ENCODE assay signal across 16 cellular contexts in the genomic region with DNA sequence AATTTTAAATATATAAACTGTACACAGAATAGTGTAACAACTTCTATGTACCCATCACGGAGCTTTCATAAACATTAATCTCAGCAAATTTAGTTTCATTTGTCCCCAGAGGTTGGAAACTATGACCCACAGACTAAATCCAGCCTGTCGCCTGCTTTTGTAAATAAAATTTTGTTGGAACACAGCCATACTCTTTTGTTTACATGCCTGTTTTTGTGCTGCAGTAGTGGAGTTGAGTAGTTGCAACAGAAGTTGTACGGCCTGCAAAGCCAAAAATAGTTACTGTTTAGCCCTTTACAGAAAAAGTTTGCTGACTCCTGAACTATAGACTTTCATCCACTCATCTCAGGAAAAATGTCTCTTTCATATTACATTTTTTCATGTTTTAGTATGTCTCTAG. TPM values are rescaled to one million over a fixed set of nuclear protein-coding genes. Genes with fewer than 3 reads are reported as not detected.
A peak's percentile ranks its signal among the peaks of the same experiment; 100 is the strongest.
DNase-seq lines count a peak whose midpoint lies in the region; ATAC-seq, FAIRE-seq and TF ChIP-seq lines count a peak whose summit lies in the region.
"Had no signal": no experiment of that assay in that cellular context is flagged by ENCODE, and none has a peak within 500 bp of the region (broad histone marks: within the 10 kb centered on the region; RNA-seq: fewer than 3 reads in every experiment).

No MANE protein-coding gene starts in this region.

- no peak overlapping the region for H3K4me2 ChIP-seq in GM23248 (ENCODE audit: unreplicated experiment)

- TF ChIP-seq EP300 in transverse colon (IDR thresholded peaks at IDR 0.05; ENCODE audit: low read depth) = no peak

- H3F3A ChIP-seq in GM23248 (ENCODE audit: insufficient read depth) = no peaks in the 10 kb centered on the region

- DNase-seq in GM23248 (peak; percentile 13), NCI-H1694 (lab: John Stamatoyannopoulos, UW) (peak; percentile 60), dermis microvascular lymphatic vessel endothelial cell (ENCODE audit: low read depth in 2 of 2) (peak; percentile 38 to 81), pancreas (peak in 1 of 6 donors; percentile 27), H7 (no peak), transverse colon (no peak)
- no peak for DNase-seq in natural killer cell treated with Interleukin-12 subunit alpha and Interleukin-12 subunit beta and Interleukin-15 and Interleukin-18, amount 100 ng/mL, for 72 hours (ENCODE audit: low spot score)
- DNase-seq: activated CD4-positive, alpha-beta T cell treated with anti-CD3 and anti-CD28 coated beads, Interleukin-2, amount 10 ng/mL, durations not matched to agents 24 days and 14 days; activated T-cell treated with anti-CD3 and anti-CD28 coated beads, Interleukin-2, amount 50 U/mL, for 72 hours; CD4-positive, alpha-beta T cell; dermis blood vessel endothelial cell; foreskin melanocyte; T-helper 17 cell; testis had no signal

- peak; percentile 75 to 96 (median 90) for ATAC-seq in pancreas
- no peak for ATAC-seq in natural killer cell treated with Interleukin-12 subunit alpha and Interleukin-12 subunit beta and Interleukin-15 and Interleukin-18, amount 100 ng/mL, for 72 hours
- ATAC-seq: activated T-cell treated with anti-CD3 and anti-CD28 coated beads, Interleukin-2, amount 50 U/mL, for 72 hours; Panc1; T-helper 17 cell had no signal

- H3K27me3 Mint-ChIP-seq in natural killer cell treated with Interleukin-12 subunit alpha and Interleukin-12 subunit beta and Interleukin-15 and Interleukin-18, amount 100 ng/mL, for 72 hours = peaks cover 8 to 9% of the 10 kb centered on the region in 2 donors

- 35 to 36% methylated on average over 3 of the region's 3 CpGs for WGBS in GM23248 (ENCODE audit: low coverage in 1 of 2, low lambda C conversion rate in 2 of 2, missing lambda C conversion rate in 2 of 2), 2 experiments
- 1 to 5% methylated on average over 3 of the region's 3 CpGs for WGBS in pancreas, 2 donors
- WGBS in transverse colon (ENCODE audit: low coverage in 1 of 2), 2 donors = 23% methylated on average over 3 of the region's 3 CpGs

- H3K4me3 ChIP-seq in GM23248 (no peak overlapping the region), pancreas (no peak overlapping the region), H7 (ENCODE audit: insufficient read depth, low read depth, low read length) (no peak overlapping the region), transverse colon (no peak overlapping the region)
- H3K4me3 ChIP-seq: testis had no signal

- H2AFZ ChIP-seq in GM23248 = peak overlapping the region; percentile 53

- FAIRE-seq in pancreas (lab: Jason Lieb, UNC) = no peak

- H3K4me3 Mint-ChIP-seq in natural killer cell treated with Interleukin-12 subunit alpha and Interleukin-12 subunit beta and Interleukin-15 and Interleukin-18, amount 100 ng/mL, for 72 hours = no peak overlapping the region
- H3K4me3 Mint-ChIP-seq: activated CD4-positive, alpha-beta T cell treated with anti-CD3 and anti-CD28 coated beads, Interleukin-2, amount 10 ng/mL, durations not matched to agents 24 days and 14 days; activated T-cell treated with anti-CD3 and anti-CD28 coated beads, Interleukin-2, amount 50 U/mL, for 72 hours; CD4-positive, alpha-beta T cell; T-helper 17 cell had no signal

- H3K27me3 ChIP-seq in GM23248 (replicated peaks; ENCODE audit: insufficient read depth) (no peaks in the 10 kb centered on the region), pancreas (peaks cover 0 to 1% (median 0%) of the 10 kb centered on the region in 4 donors), H7 (ENCODE audit: control insufficient read depth, insufficient read depth, low read length) (no peaks in the 10 kb centered on the region), transverse colon (peaks cover 21% of the 10 kb centered on the region)
- H3K27me3 ChIP-seq: neutrophil, testis had no signal

- H3K27ac Mint-ChIP-seq in natural killer cell treated with Interleukin-12 subunit alpha and Interleukin-12 subunit beta and Interleukin-15 and Interleukin-18, amount 100 ng/mL, for 72 hours = no peak overlapping the region
- H3K27ac Mint-ChIP-seq: activated CD4-positive, alpha-beta T cell treated with anti-CD3 and anti-CD28 coated beads, Interleukin-2, amount 10 ng/mL, durations not matched to agents 24 days and 14 days; activated T-cell treated with anti-CD3 and anti-CD28 coated beads, Interleukin-2, amount 50 U/mL, for 72 hours; CD4-positive, alpha-beta T cell; T-helper 17 cell had no signal

- no peaks in the 10 kb centered on the region for H4K20me1 ChIP-seq in GM23248 (ENCODE audit: insufficient read depth)

- no peaks in the 10 kb centered on the region for H3K9me3 Mint-ChIP-seq in natural killer cell treated with Interleukin-12 subunit alpha and Interleukin-12 subunit beta and Interleukin-15 and Interleukin-18, amount 100 ng/mL, for 72 hours
- H3K9me3 Mint-ChIP-seq: CD4-positive, alpha-beta T cell had no signal

- H3K36me3 ChIP-seq in GM23248 (ENCODE audit: low read depth) (no peaks in the 10 kb centered on the region), pancreas (no peaks in the 10 kb centered on the region), H7 (replicated peaks; ENCODE audit: control insufficient read depth, insufficient read depth, low read length) (no peaks in the 10 kb centered on the region), transverse colon (no peaks in the 10 kb centered on the region)
- H3K36me3 ChIP-seq: neutrophil had no signal

- H3K9me2 ChIP-seq in GM23248 (ENCODE audit: insufficient read depth) = no peaks in the 10 kb centered on the region

- no peaks in the 10 kb centered on the region for H3K4me1 ChIP-seq in GM23248 (ENCODE audit: insufficient read depth)
- peaks cover 10 to 15% (median 13%) of the 10 kb centered on the region in 3 donors for H3K4me1 ChIP-seq in pancreas
- peaks cover 3 to 27% (median 10%) of the 10 kb centered on the region in 4 donors for H3K4me1 ChIP-seq in transverse colon
- H3K4me1 ChIP-seq: testis had no signal

- intact Hi-C loops in pancreas (cut with DNase I) = no loop called here
- intact Hi-C loops in transverse colon (cut with DNase I; ENCODE audit: low total_unique reads) = no loop called here

- in situ Hi-C loops in GM23248 (cut with MboI) = no loop called here
- in situ Hi-C loops in transverse colon (cut with MboI; ENCODE audit: low pct_ligation_motif_present in 1 of 4, low pct_unique_long_range_greater_than_20kb in 1 of 4, low sequenced_read_pairs in 3 of 4) = no loop called here

- TF ChIP-seq POLR2A in transverse colon (IDR thresholded peaks at IDR 0.05) = no peak

- H3K36me3 Mint-ChIP-seq in natural killer cell treated with Interleukin-12 subunit alpha and Interleukin-12 subunit beta and Interleukin-15 and Interleukin-18, amount 100 ng/mL, for 72 hours = no peaks in the 10 kb centered on the region

- TF ChIP-seq CTCF in pancreas (IDR thresholded peaks at IDR 0.05) = no peak
- no peak for TF ChIP-seq CTCF in transverse colon (IDR thresholded peaks at IDR 0.05)

- H3K9me3 ChIP-seq in GM23248 (ENCODE audit: low read depth) = no peaks in the 10 kb centered on the region
- H3K9me3 ChIP-seq in pancreas = no peaks in the 10 kb centered on the region
- H3K9me3 ChIP-seq in transverse colon = no peaks in the 10 kb centered on the region
- H3K9me3 ChIP-seq: neutrophil, testis had no signal

- H3K4me1 Mint-ChIP-seq in natural killer cell treated with Interleukin-12 subunit alpha and Interleukin-12 subunit beta and Interleukin-15 and Interleukin-18, amount 100 ng/mL, for 72 hours (ENCODE audit: low read depth in 2 of 2) = no peaks in the 10 kb centered on the region
- H3K4me1 Mint-ChIP-seq: activated CD4-positive, alpha-beta T cell treated with anti-CD3 and anti-CD28 coated beads, Interleukin-2, amount 10 ng/mL, durations not matched to agents 24 days and 14 days; T-helper 17 cell had no signal

- H3K27ac ChIP-seq in GM23248 = no peak overlapping the region
- H3K27ac ChIP-seq in pancreas = no peak overlapping the region
- H3K27ac ChIP-seq in transverse colon = peak overlapping the region in 1 of 4 donors; percentile 19
- H3K27ac ChIP-seq: neutrophil, testis had no signal

- no peaks in the 10 kb centered on the region for H3K79me2 ChIP-seq in GM23248 (ENCODE audit: insufficient read depth)

- no peak overlapping the region for H3K9ac ChIP-seq in GM23248

RNA-seq across cellular contexts. Expression of gene RBM45, which starts 39.8 kb away (rescaled TPM):
- total RNA-seq in GM23248 (2014; rRNA removed; shearing (Covaris generic)) = 15.2 and 15.4 TPM in 2 replicates
- polyA plus RNA-seq in GM23248 (2016; fragmentation: Nextera tagmentation; extraction: Ambion mirVana) (17.4 and 17.6 TPM in 2 replicates), pancreas (1 to 10 TPM; 8.4 to 9.4 TPM)
- total RNA-seq in dermis microvascular lymphatic vessel endothelial cell (16.4 and 17.8 TPM in 2 replicates), pancreas (1 to 10 TPM; 5.0 to 8.0 (median 6.0) TPM), transverse colon (10 to 100 TPM in 3 of 4 donors, 1 to 10 TPM in 1; 6.4 to 20.3 (median 14.9) TPM)
- total RNA-seq in H7 (2014; rRNA removed; shearing (Covaris generic)) = 11.3 and 12.9 TPM in 2 replicates
- 10 to 100 TPM; 12.9 to 17.4 TPM for total RNA-seq in natural killer cell treated with Interleukin-12 subunit alpha and Interleukin-12 subunit beta and Interleukin-15 and Interleukin-18, amount 100 ng/mL, for 72 hours

RNA-seq across cellular contexts. Expression of gene OSBPL6, which starts 42.3 kb away (rescaled TPM):
- 6.3 and 8.9 TPM in 2 replicates for total RNA-seq in GM23248 (2014; rRNA removed; shearing (Covaris generic))
- polyA plus RNA-seq in GM23248 (2016; fragmentation: Nextera tagmentation; extraction: Ambion mirVana) (10.6 and 11.8 TPM in 2 replicates), pancreas (1 to 10 TPM in 1 of 2 donors, under 1 TPM in 1; 0.30 to 1.4 TPM)
- total RNA-seq in dermis microvascular lymphatic vessel endothelial cell (3.9 and 8.7 TPM in 2 replicates), pancreas (1 to 10 TPM in 2 of 6 donors, under 1 TPM in 4; 0.58 to 1.2 (median 0.79) TPM), transverse colon (1 to 10 TPM in 3 of 4 donors, under 1 TPM in 1; 0.95 to 4.0 (median 2.5) TPM)
- total RNA-seq in H7 (2014; rRNA removed; shearing (Covaris generic)) = 8.6 and 9.2 TPM in 2 replicates
- under 1 TPM; 0.33 to 0.42 TPM for total RNA-seq in natural killer cell treated with Interleukin-12 subunit alpha and Interleukin-12 subunit beta and Interleukin-15 and Interleukin-18, amount 100 ng/mL, for 72 hours

Comparison
In these comparisons a context has a peak if more than half of its experiments do, and no peak if none do; other contexts are left out.
1. DNase-seq: peak in GM23248 (single experiment), NCI-H1694 (single experiment) and dermis microvascular lymphatic vessel endothelial cell (2 of 2); none in H7 (single experiment), natural killer cell treated with Interleukin-12 subunit alpha and Interleukin-12 subunit beta and Interleukin-15 and Interleukin-18, amount 100 ng/mL, for 72 hours (single experiment) and transverse colon (single experiment).
2. ATAC-seq: peak in pancreas (4 of 4); none in natural killer cell treated with Interleukin-12 subunit alpha and Interleukin-12 subunit beta and Interleukin-15 and Interleukin-18, amount 100 ng/mL, for 72 hours (0 of 2).